ENCODE assay signal across 17 cellular contexts in the genomic region with DNA sequence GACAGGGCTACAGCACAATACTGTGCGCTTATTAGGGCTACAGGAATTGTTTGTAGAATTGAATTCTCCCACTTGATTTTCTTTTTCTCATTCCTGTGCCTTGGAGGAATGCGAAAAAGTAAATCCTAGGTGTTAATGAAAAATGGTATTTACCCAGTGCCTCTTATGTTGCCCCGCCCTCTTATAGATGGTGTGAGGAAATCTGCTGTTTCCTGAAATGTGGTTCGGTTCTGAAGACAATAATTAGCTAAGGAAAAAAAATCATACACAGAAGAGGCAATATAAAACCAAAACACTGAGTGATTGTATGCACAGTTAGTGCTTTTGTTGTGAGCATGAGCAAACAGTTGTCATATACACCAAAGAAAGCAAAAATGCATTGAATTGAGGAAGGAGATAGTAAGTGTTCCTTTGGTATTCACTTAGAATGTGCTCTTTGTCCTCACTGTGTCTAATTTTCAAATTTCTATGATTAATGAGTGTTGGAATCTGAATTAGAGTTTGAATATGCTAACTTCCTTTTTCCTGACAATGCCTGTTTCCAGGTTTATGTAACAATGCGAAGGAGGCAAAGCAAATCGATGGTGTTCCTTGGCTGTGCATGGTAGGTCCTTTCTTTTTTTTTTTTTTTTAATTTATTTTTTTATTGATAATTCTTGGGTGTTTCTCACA.
"Had no signal": no experiment of that assay in that cellular context is flagged by ENCODE, and none has a peak within 500 bp of the region (broad histone marks: within the 10 kb centered on the region; RNA-seq: fewer than 3 reads in every experiment).

No MANE protein-coding gene starts in this region.

- DNase-seq: activated B cell treated with CpG ODN at 0.5 μM for 24 hours; activated CD4-positive, alpha-beta T cell treated with anti-CD3 and anti-CD28 coated beads, Interleukin-2, amount 10 ng/mL, durations not matched to agents 7 days and 5 days; activated naive CD4-positive, alpha-beta T cell treated with anti-CD3 and anti-CD28 coated beads, Interleukin-2, amount 10 ng/mL, durations not matched to agents 7 days and 5 days; adrenal gland; esophagus squamous epithelium; heart right ventricle; islet precursor cell; left ventricle myocardium superior; ovary; retina; stomach; T-helper 1 cell had no signal

- H3K27ac Mint-ChIP-seq: activated B cell treated with CpG ODN at 0.5 μM for 24 hours; activated CD4-positive, alpha-beta T cell treated with anti-CD3 and anti-CD28 coated beads, Interleukin-2, amount 10 ng/mL, durations not matched to agents 7 days and 5 days; activated naive CD4-positive, alpha-beta T cell treated with anti-CD3 and anti-CD28 coated beads, Interleukin-2, amount 10 ng/mL, durations not matched to agents 7 days and 5 days; activated T-helper 2 cell treated with anti-CD3 and anti-CD28 coated beads, Interferon-gamma antibody, Interleukin-2, Interleukin-4, amounts not matched to agents 10 μg/mL and 5 μg/mL and 100 μg/mL, durations not matched to agents 14 hours and 24 hours and 36 hours had no signal

- H3K4me3 ChIP-seq: adrenal gland, esophagus squamous epithelium, heart right ventricle, ovary, skin epidermis, stomach, thoracic aorta had no signal

- H3K4me1 ChIP-seq: adrenal gland, heart right ventricle had no signal

- H3K9me3 Mint-ChIP-seq: activated CD4-positive, alpha-beta T cell treated with anti-CD3 and anti-CD28 coated beads, Interleukin-2, amount 10 ng/mL, durations not matched to agents 7 days and 5 days; activated naive CD4-positive, alpha-beta T cell treated with anti-CD3 and anti-CD28 coated beads, Interleukin-2, amount 10 ng/mL, durations not matched to agents 7 days and 5 days; activated T-helper 2 cell treated with anti-CD3 and anti-CD28 coated beads, Interferon-gamma antibody, Interleukin-2, Interleukin-4, amounts not matched to agents 10 μg/mL and 5 μg/mL and 100 μg/mL, durations not matched to agents 14 hours and 24 hours and 36 hours; central memory CD8-positive, alpha-beta T cell; neural crest cell had no signal

- H3K27ac ChIP-seq: adrenal gland, esophagus squamous epithelium, heart right ventricle, ovary, skin epidermis, stomach, thoracic aorta had no signal

- H3K4me3 Mint-ChIP-seq: activated B cell treated with CpG ODN at 0.5 μM for 24 hours; activated CD4-positive, alpha-beta T cell treated with anti-CD3 and anti-CD28 coated beads, Interleukin-2, amount 10 ng/mL, durations not matched to agents 7 days and 5 days; activated naive CD4-positive, alpha-beta T cell treated with anti-CD3 and anti-CD28 coated beads, Interleukin-2, amount 10 ng/mL, durations not matched to agents 7 days and 5 days; central memory CD8-positive, alpha-beta T cell; neural crest cell had no signal

- H3K36me3 ChIP-seq: adrenal gland, esophagus squamous epithelium, heart right ventricle, ovary, stomach, thoracic aorta had no signal

- H3K27me3 ChIP-seq: adrenal gland, ovary had no signal

- H3K9me3 ChIP-seq: adrenal gland, esophagus squamous epithelium, heart right ventricle, ovary, stomach, thoracic aorta had no signal

- H3K4me1 Mint-ChIP-seq: activated B cell treated with CpG ODN at 0.5 μM for 24 hours; activated CD4-positive, alpha-beta T cell treated with anti-CD3 and anti-CD28 coated beads, Interleukin-2, amount 10 ng/mL, durations not matched to agents 7 days and 5 days; activated naive CD4-positive, alpha-beta T cell treated with anti-CD3 and anti-CD28 coated beads, Interleukin-2, amount 10 ng/mL, durations not matched to agents 7 days and 5 days; central memory CD8-positive, alpha-beta T cell; neural crest cell had no signal

- ATAC-seq: heart right ventricle, left ventricle myocardium superior had no signal

- H3K36me3 Mint-ChIP-seq: activated naive CD4-positive, alpha-beta T cell treated with anti-CD3 and anti-CD28 coated beads, Interleukin-2, amount 10 ng/mL, durations not matched to agents 7 days and 5 days had no signal
